Comparison of ENCODE assay signal across 18 cellular contexts in the genomic region with DNA sequence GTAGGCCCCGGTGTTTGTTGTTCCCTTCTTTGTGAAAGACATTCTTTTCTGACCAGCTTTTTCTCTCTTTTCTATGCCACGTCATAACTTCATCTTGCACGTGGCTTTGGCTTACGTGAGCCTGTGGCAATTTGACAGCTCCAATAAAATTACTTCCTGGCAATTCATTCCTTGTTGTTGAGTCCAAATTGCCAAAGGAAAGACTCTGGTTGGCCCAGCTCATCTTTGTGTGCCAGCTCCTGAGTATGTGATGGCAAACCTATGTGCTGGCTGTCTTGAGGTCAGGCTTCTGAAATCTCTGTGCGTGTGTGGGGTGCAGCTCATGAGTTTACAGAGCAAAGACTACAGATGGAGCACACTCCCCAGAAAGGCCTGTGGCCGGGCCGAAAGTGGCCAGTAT.
DNase-seq lines count a peak whose midpoint lies in the region; ATAC-seq, FAIRE-seq and TF ChIP-seq lines count a peak whose summit lies in the region.
"Had no signal": no experiment of that assay in that cellular context is flagged by ENCODE, and none has a peak within 500 bp of the region (broad histone marks: within the 10 kb centered on the region; RNA-seq: fewer than 3 reads in every experiment).

No MANE protein-coding gene starts in this region.

- H3K9me3 ChIP-seq in K562 (replicated peaks; ENCODE audit: control insufficient read depth, insufficient read depth, low read depth, low read length) (no peaks in the 10 kb centered on the region), Karpas-422 (ENCODE audit: low read length) (no peaks in the 10 kb centered on the region), upper lobe of right lung (no peaks in the 10 kb centered on the region)
- H3K9me3 ChIP-seq: BE2C, gastrocnemius medialis had no signal

- no peak overlapping the region for H3K56ac ChIP-seq in mesendoderm (ENCODE audit: low read length)

- H3K79me2 ChIP-seq in K562 (ENCODE audit: control insufficient read depth, insufficient read depth, low read length) (no peaks in the 10 kb centered on the region), mesendoderm (ENCODE audit: control insufficient read depth, insufficient read depth, low read length) (no peaks in the 10 kb centered on the region), Karpas-422 (ENCODE audit: low read length) (no peaks in the 10 kb centered on the region)

- 60% methylated on average over 7 of the region's 7 CpGs for WGBS in K562 (ENCODE audit: insufficient coverage, low coverage, missing lambda C conversion rate)
- WGBS in mesendoderm (ENCODE audit: extremely low coverage, insufficient coverage, low lambda C conversion rate), result no CpG with 5 or more reads among the region's 7 CpGs

- H3K9me2 ChIP-seq in Karpas-422 (replicated peaks; ENCODE audit: insufficient read depth, low read length), result no peaks in the 10 kb centered on the region

- no peak overlapping the region for H3K18ac ChIP-seq in mesendoderm (ENCODE audit: low read length)

- no peak overlapping the region for H2AK5ac ChIP-seq in mesendoderm (ENCODE audit: low read length)

- H3K27ac ChIP-seq in K562 (ENCODE audit: extremely low read depth, low read depth, low read length) (no peak overlapping the region), mesendoderm (ENCODE audit: low read depth, low read length) (no peak overlapping the region), Karpas-422 (ENCODE audit: low read length) (no peak overlapping the region), upper lobe of right lung (no peak overlapping the region)
- H3K27ac ChIP-seq: gastrocnemius medialis had no signal

- no peak for TF ChIP-seq EP300 in K562 (IDR thresholded peaks at IDR 0.05; ENCODE audit: low read length)

- ATAC-seq in K562 (no peak), GM18907 (IDR thresholded peaks at IDR 0.05; ENCODE audit: unreplicated experiment) (no peak), upper lobe of right lung (no peak), GM18909 (IDR thresholded peaks at IDR 0.05; ENCODE audit: poor library complexity, unreplicated experiment) (no peak)
- ATAC-seq: activated T-cell treated with anti-CD3 and anti-CD28 coated beads, Interleukin-2, amount 50 U/mL, for 72 hours; gastrocnemius medialis; HCT116 had no signal

- no peak for TF ChIP-seq RAD21 in K562 (CRISPR knock-in tag; conservative IDR thresholded peaks at IDR 0.05 in 1 of 2, IDR thresholded peaks at IDR 0.05 in 1 of 2)

- H3K4me3 ChIP-seq in AG09309 (ENCODE audit: control insufficient read depth, low read depth, low read length) (no peak overlapping the region), K562 (no peak overlapping the region), mesendoderm (ENCODE audit: low read length) (no peak overlapping the region), Karpas-422 (ENCODE audit: low read length) (no peak overlapping the region), upper lobe of right lung (no peak overlapping the region)
- H3K4me3 ChIP-seq: gastrocnemius medialis had no signal

- no peak overlapping the region for H2BK5ac ChIP-seq in mesendoderm (ENCODE audit: low read length)

- DNase-seq in AG09309 (ENCODE audit: low read depth) (peak; percentile 85), M059J (ENCODE audit: low read depth) (peak; percentile 95), K562 (ENCODE audit: extremely low read depth in 1 of 4, low spot score in 3 of 4) (no peak), mesendoderm (no peak), Karpas-422 (no peak), upper lobe of right lung (no peak)
- DNase-seq: activated CD4-positive, alpha-beta T cell treated with anti-CD3 and anti-CD28 coated beads, Interleukin-2, amount 50 U/mL, for 4 hours; activated T-cell treated with anti-CD3 and anti-CD28 coated beads, Interleukin-2, amount 50 U/mL, for 72 hours; BE2C; dermis blood vessel endothelial cell; gastrocnemius medialis; NCI-H187 treated with DMSO at 0.1 percent for 48 hours; Right ventricle myocardium superior; stimulated activated naive CD4-positive, alpha-beta T cell; T-helper 9 cell had no signal

- no peak overlapping the region for H4K8ac ChIP-seq in mesendoderm (ENCODE audit: low read depth, low read length)

- no peaks in the 10 kb centered on the region for H3K27me3 ChIP-seq in K562 (ENCODE audit: control insufficient read depth in 2 of 2, insufficient read depth in 2 of 2, low read length in 2 of 2)
- no peaks in the 10 kb centered on the region for H3K27me3 ChIP-seq in mesendoderm (ENCODE audit: insufficient read depth, low read length, poor library complexity)
- H3K27me3 ChIP-seq in Karpas-422 (ENCODE audit: low read length), result no peaks in the 10 kb centered on the region
- H3K27me3 ChIP-seq in upper lobe of right lung, result no peaks in the 10 kb centered on the region
- H3K27me3 ChIP-seq: BE2C, gastrocnemius medialis had no signal

- no peak overlapping the region for H3K4me2 ChIP-seq in K562 (ENCODE audit: insufficient read depth, low read length)
- H3K4me2 ChIP-seq in mesendoderm (ENCODE audit: low read length), result no peak overlapping the region
- H3K4me2 ChIP-seq in Karpas-422 (ENCODE audit: low read depth, low read length, poor library complexity, severe bottlenecking), result no peak overlapping the region

- H4K5ac ChIP-seq in mesendoderm (ENCODE audit: low read length), result no peak overlapping the region

- H3K23ac ChIP-seq in mesendoderm (ENCODE audit: low read length), result no peak overlapping the region

- in situ Hi-C loops in K562 (cut with MboI), result no loop called here

- no peaks in the 10 kb centered on the region for H3K9me1 ChIP-seq in K562 (ENCODE audit: control insufficient read depth, insufficient read depth, low read length)

- H2BK15ac ChIP-seq in mesendoderm (replicated peaks; ENCODE audit: low read depth), result no peak overlapping the region

- peak overlapping the region; percentile 7 for H2BK120ac ChIP-seq in mesendoderm (ENCODE audit: low read depth, low read length)

- no peaks in the 10 kb centered on the region for H3K79me1 ChIP-seq in mesendoderm (ENCODE audit: low read length)

- no peak overlapping the region for H3K9ac ChIP-seq in K562 (ENCODE audit: insufficient read depth in 1 of 2, low read depth in 2 of 2, low read length in 2 of 2)
- H3K9ac ChIP-seq in mesendoderm (ENCODE audit: low read length), result no peak overlapping the region
- no peak overlapping the region for H3K9ac ChIP-seq in Karpas-422 (ENCODE audit: low read length)

- FAIRE-seq in K562 (lab: Jason Lieb, UNC), result no peak

- no TSS peak for BruUV-seq in K562 (replicated peaks; lab: Mats Ljungman, UMichigan)

- intact Hi-C loops in K562 (cut with micrococcal nuclease) (no loop called here), upper lobe of right lung (cut with DNase I) (no loop called here)

- H4K20me1 ChIP-seq in K562 (replicated peaks; ENCODE audit: control insufficient read depth, insufficient read depth, low read length) (no peaks in the 10 kb centered on the region; the same call in 1 of the 2 replicates), Karpas-422 (ENCODE audit: insufficient read depth, low read depth, low read length) (no peaks in the 10 kb centered on the region)

- H2AFZ ChIP-seq in K562 (ENCODE audit: low read depth, low read length) (0 out of 2 replicates have a peak overlapping the region, but pooled peaks have one; percentile 18), Karpas-422 (ENCODE audit: low read length) (no peak overlapping the region)

- POLR2A ChIA-PET in K562 (lab: Yijun Ruan, JAX), result interaction anchor here (0.6 kb wide), 2 partner anchors 106 to 169 kb away, joined by 3 read pairs; no protein-coding TSS in a partner anchor

- H3K4ac ChIP-seq in mesendoderm (ENCODE audit: low read depth, low read length), result no peak overlapping the region

- CTCF ChIA-PET in K562 (lab: Yijun Ruan, JAX; ENCODE audit: low intra/inter-chr PET ratio), result no interaction called here

- H3K36me3 ChIP-seq in K562 (ENCODE audit: control insufficient read depth, insufficient read depth, low read length) (no peaks in the 10 kb centered on the region), mesendoderm (ENCODE audit: control insufficient read depth, insufficient read depth, low read length) (no peaks in the 10 kb centered on the region), Karpas-422 (ENCODE audit: insufficient read depth, low read length) (no peaks in the 10 kb centered on the region), upper lobe of right lung (no peaks in the 10 kb centered on the region)
- H3K36me3 ChIP-seq: BE2C, gastrocnemius medialis had no signal

- TF ChIP-seq POLR2A in K562 (conservative IDR thresholded peaks at IDR 0.05), result no peak

- no peak for TF ChIP-seq CTCF in AG09309 (IDR thresholded peaks at IDR 0.05; ENCODE audit: control insufficient read depth, insufficient read depth, low read depth, low read length, missing control alignments)
- no peak for TF ChIP-seq CTCF in K562 (IDR thresholded peaks at IDR 0.05 in 2 of 3, conservative IDR thresholded peaks at IDR 0.05 in 1 of 3; ENCODE audit: insufficient read depth in 2 of 3, low read depth in 1 of 3, low read length in 3 of 3)
- TF ChIP-seq CTCF in upper lobe of right lung (IDR thresholded peaks at IDR 0.05), result no peak

- H3K4me1 ChIP-seq in K562 (replicated peaks in 1 of 2; ENCODE audit: control insufficient read depth in 2 of 2, insufficient read depth in 2 of 2, low read length in 2 of 2) (peaks cover 0 to 6% of the 10 kb centered on the region in 2 experiments; a peak in 2 of 5 replicates), mesendoderm (ENCODE audit: control insufficient read depth, low read depth, low read length) (no peaks in the 10 kb centered on the region), Karpas-422 (ENCODE audit: low read length) (no peaks in the 10 kb centered on the region), upper lobe of right lung (no peaks in the 10 kb centered on the region)

TF ChIP-seq in K562, 482 proteins besides CTCF, POLR2A, EP300 and RAD21 (continues in another document):
- TF ChIP-seq MEIS2 (IDR thresholded peaks at IDR 0.05; ENCODE audit: partially characterized antibody) (no peak), RBM34 (IDR thresholded peaks at IDR 0.05; ENCODE audit: borderline replicate concordance, insufficient read depth, low read length) (no peak)

Comparison
In these comparisons a context has a peak if more than half of its experiments do, and no peak if none do; other contexts are left out.
1. DNase-seq: peak in AG09309 (single experiment) and M059J (single experiment); none in K562 (0 of 4), mesendoderm (single experiment), Karpas-422 (single experiment) and upper lobe of right lung (single experiment).